In the genomic region with DNA sequence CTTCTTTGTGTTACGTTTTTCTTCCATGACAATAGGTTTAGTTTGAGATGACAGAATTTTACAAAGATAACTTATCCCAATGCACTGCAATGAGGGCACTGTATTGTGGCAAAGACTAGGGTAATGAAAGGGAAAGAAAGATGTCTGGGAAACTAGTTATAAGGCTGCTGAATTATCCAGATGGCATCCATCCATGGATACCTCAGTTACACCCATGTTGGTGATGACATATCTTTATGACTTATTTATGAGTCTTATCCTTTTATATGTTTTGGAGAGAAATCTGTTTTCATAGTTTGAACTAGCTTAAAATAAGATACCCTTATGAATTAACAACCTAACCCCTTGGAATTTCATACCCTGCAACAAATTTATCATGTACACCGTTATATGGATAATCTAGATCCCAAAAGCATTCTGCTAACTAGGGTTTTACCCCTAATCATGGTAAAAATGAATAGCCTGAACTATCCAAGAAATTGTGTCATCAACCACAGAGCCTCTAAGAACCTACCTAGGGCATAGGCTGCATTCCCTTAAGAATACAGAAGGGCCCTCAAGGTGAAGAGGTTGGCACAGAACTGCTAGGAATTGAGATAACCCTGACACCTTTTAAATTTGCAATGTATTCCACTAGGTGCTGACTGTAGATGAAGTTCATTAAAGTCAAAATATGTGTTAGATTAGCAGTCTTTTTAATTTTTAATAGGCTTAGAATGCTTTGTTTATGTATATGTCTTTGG, we compare ENCODE assay signal across 26 cellular contexts. TPM values are rescaled to one million over a fixed set of nuclear protein-coding genes. Genes with fewer than 3 reads are reported as not detected.
"Had no signal": no experiment of that assay in that cellular context is flagged by ENCODE, and none has a peak within 500 bp of the region (broad histone marks: within the 10 kb centered on the region; RNA-seq: fewer than 3 reads in every experiment).

No MANE protein-coding gene starts in this region.

- ATAC-seq: gastrocnemius medialis; naive thymus-derived CD8-positive, alpha-beta T cell; right lobe of liver; stimulated activated naive CD8-positive, alpha-beta T cell treated with anti-CD3 and anti-CD28 coated beads, Interleukin-15, amount 100 ng/mL, for 72 hours had no signal

- H3K9me3 ChIP-seq: colonic mucosa, esophagus squamous epithelium, gastrocnemius medialis, ovary, right lobe of liver, suprapubic skin, transverse colon, vagina had no signal

- H3K27ac ChIP-seq: colonic mucosa, esophagus squamous epithelium, gastrocnemius medialis, ovary, right lobe of liver, suprapubic skin, transverse colon, vagina had no signal

- H3K36me3 ChIP-seq: colonic mucosa, esophagus squamous epithelium, gastrocnemius medialis, ovary, right lobe of liver, suprapubic skin, transverse colon, vagina had no signal

- DNase-seq: colonic mucosa; effector CD8-positive, alpha-beta T cell; endodermal cell; erythroblast; esophagus squamous epithelium; gastrocnemius medialis; head of caudate nucleus; naive thymus-derived CD8-positive, alpha-beta T cell; nephron progenitor cell; occipital lobe; ovary; retina; right lobe of liver; small intestine; stimulated activated CD4-positive, alpha-beta T cell treated with anti-CD3 and anti-CD28 coated beads, Interleukin-15, amount 100 ng/mL, for 24 hours; stimulated activated CD4-positive, alpha-beta T cell treated with anti-CD3 and anti-CD28 coated beads, Interleukin-4, amount 100 ng/mL, for 1 hour; stimulated activated CD8-positive, alpha-beta memory T cell treated with anti-CD3 and anti-CD28 coated beads, Interleukin-4, amount 100 ng/mL, for 48 hours; stimulated activated naive CD4-positive, alpha-beta T cell; stimulated activated naive CD8-positive, alpha-beta T cell treated with anti-CD3 and anti-CD28 coated beads, Interleukin-15, amount 100 ng/mL, for 72 hours; transverse colon had no signal

- H3K27me3 ChIP-seq: colonic mucosa, esophagus squamous epithelium, gastrocnemius medialis, right lobe of liver, suprapubic skin, transverse colon, vagina had no signal

- H3K4me1 ChIP-seq: colonic mucosa, esophagus squamous epithelium, gastrocnemius medialis, right lobe of liver, suprapubic skin, transverse colon, vagina had no signal

- H3K4me3 ChIP-seq: colonic mucosa, esophagus squamous epithelium, gastrocnemius medialis, ovary, right lobe of liver, suprapubic skin, transverse colon, vagina had no signal

- FAIRE-seq: keratinocyte, small intestine had no signal

RNA-seq across cellular contexts. Expression of a gene that starts 49.5 kb away (rescaled TPM):
- total RNA-seq: chondrocyte; myocyte; naive thymus-derived CD8-positive, alpha-beta T cell; pulmonary artery endothelial cell had no signal
- polyA plus RNA-seq: keratinocyte had no signal
